ENCODE assay signal across 8 cellular contexts in the genomic region with DNA sequence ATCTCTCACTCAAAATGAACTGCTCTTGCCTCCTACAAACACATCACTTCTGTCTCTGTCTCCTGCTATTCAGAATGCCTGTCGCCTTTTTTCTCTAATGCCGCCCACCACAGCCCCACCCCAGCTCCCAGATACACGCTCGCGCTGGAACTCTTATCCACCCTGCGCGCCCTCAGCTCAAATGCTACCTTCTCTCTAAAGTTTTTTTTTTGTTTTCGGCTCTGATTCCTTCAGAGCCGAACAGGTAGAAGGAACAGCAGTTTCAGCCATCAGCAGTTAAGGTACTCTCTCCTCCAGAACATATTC. TPM values are rescaled to one million over a fixed set of nuclear protein-coding genes. Genes with fewer than 3 reads are reported as not detected.
A peak's percentile ranks its signal among the peaks of the same experiment; 100 is the strongest.
DNase-seq lines count a peak whose midpoint lies in the region; ATAC-seq and TF ChIP-seq lines count a peak whose summit lies in the region.

No MANE protein-coding gene starts in this region.

- H3K9me3 ChIP-seq in esophagus squamous epithelium = no peaks in the 10 kb centered on the region
- H3K9me3 ChIP-seq in ovary = no peaks in the 10 kb centered on the region

- no peak for ATAC-seq in HG03565 (IDR thresholded peaks at IDR 0.05; ENCODE audit: unreplicated experiment)

- H3K27me3 ChIP-seq in esophagus squamous epithelium = no peaks in the 10 kb centered on the region
- no peaks in the 10 kb centered on the region for H3K27me3 ChIP-seq in ovary

- TF ChIP-seq CTCF in esophagus squamous epithelium (IDR thresholded peaks at IDR 0.05) (no peak), ovary (IDR thresholded peaks at IDR 0.05) (no peak)

- TF ChIP-seq EP300 in ovary (IDR thresholded peaks at IDR 0.05) = no peak

- peak overlapping the region; percentile 58 to 83 (median 70) for H3K4me3 ChIP-seq in esophagus squamous epithelium
- peak overlapping the region; percentile 68 for H3K4me3 ChIP-seq in ovary

- TF ChIP-seq POLR2A in esophagus squamous epithelium (IDR thresholded peaks at IDR 0.05) (no peak), ovary (IDR thresholded peaks at IDR 0.05) (no peak)

- intact Hi-C loops in esophagus squamous epithelium (cut with DNase I) = loop anchor here (5.0 kb wide), 1 partner anchor 103 kb away; no protein-coding TSS in a partner anchor
- intact Hi-C loops in ovary (cut with DNase I) = loop anchor here in 1 of 4 donors (5.0 to 10.0 kb wide), 2 partner anchors 50 to 103 kb away; no protein-coding TSS in a partner anchor

- H3K4me1 ChIP-seq in esophagus squamous epithelium (peaks cover 14 to 56% (median 21%) of the 10 kb centered on the region in 3 donors), ovary (ENCODE audit: insufficient read depth) (peaks cover 10% of the 10 kb centered on the region)

- H3K36me3 ChIP-seq in esophagus squamous epithelium (no peaks in the 10 kb centered on the region), ovary (no peaks in the 10 kb centered on the region)

- H3K27ac ChIP-seq in esophagus squamous epithelium (peak overlapping the region; percentile 92 to 98 (median 96)), ovary (peak overlapping the region; percentile 40 to 89)

- WGBS in esophagus squamous epithelium, 2 donors = 0 to 1% methylated on average over 9 of the region's 9 CpGs
- WGBS in ovary, 3 donors = 0 to 1% (median 0%) methylated on average over 9 of the region's 9 CpGs

- peak; percentile 11 for DNase-seq in NCI-H2029 treated with DMSO at 0.1 percent for 48 hours (lab: John Stamatoyannopoulos, UW)
- DNase-seq in NCI-H2029 (lab: John Stamatoyannopoulos, UW) = no peak
- DNase-seq in activated CD4-positive, alpha-beta T cell treated with anti-CD3 and anti-CD28 coated beads for 4 hours = peak; percentile 18 to 28
- no peak for DNase-seq in esophagus squamous epithelium (lab: John Stamatoyannopoulos, UW)
- peak in 1 of 5 donors; percentile 50 for DNase-seq in ovary
- DNase-seq in AG20443 (ENCODE audit: low spot score) = no peak
- no peak for DNase-seq in GDM1 (lab: John Stamatoyannopoulos, UW)

RNA-seq across cellular contexts. Expression of a gene that starts 3.9 kb away (rescaled TPM):
- total RNA-seq in esophagus squamous epithelium = 10 to 100 TPM; 15.1 to 48.2 (median 27.8) TPM
- total RNA-seq in ovary = 10 to 100 TPM; 23.2 to 70.1 (median 44.6) TPM
- polyA plus RNA-seq in ovary = 10 to 100 TPM; 14.4 to 38.4 TPM

Comparison
In these comparisons a context has a peak if more than half of its experiments do, and no peak if none do; other contexts are left out.
1. DNase-seq: peak in NCI-H2029 treated with DMSO at 0.1 percent for 48 hours (single experiment) and activated CD4-positive, alpha-beta T cell treated with anti-CD3 and anti-CD28 coated beads for 4 hours (2 of 2); none in NCI-H2029 (single experiment), esophagus squamous epithelium (single experiment), AG20443 (single experiment) and GDM1 (single experiment).